In the genomic region with DNA sequence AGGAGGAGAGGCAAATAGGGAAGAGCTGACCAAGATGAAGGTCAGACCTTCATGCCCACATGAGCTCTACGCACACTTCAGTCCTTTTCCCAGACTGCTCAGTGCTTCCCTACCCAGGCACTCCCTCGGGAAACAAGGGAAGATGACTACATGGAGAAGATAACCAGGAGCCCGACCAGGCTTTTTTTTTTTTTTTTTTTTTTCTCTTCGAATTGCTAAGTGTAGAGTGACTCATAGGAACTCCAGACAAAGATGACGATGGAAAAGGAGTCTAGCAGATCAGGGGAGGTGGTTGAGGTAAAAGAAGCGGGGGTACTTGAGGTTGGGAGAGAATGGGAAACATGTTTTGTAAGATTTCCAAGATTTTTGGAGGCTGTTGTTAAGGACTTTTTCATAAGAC, we compare ENCODE assay signal across 11 cellular contexts.
DNase-seq lines count a peak whose midpoint lies in the region; ATAC-seq and TF ChIP-seq lines count a peak whose summit lies in the region.
"Had no signal": no experiment of that assay in that cellular context is flagged by ENCODE, and none has a peak within 500 bp of the region (broad histone marks: within the 10 kb centered on the region; RNA-seq: fewer than 3 reads in every experiment).

No MANE protein-coding gene starts in this region.

- DNase-seq in HK-2 (ENCODE audit: unreplicated experiment) (peak; percentile 28), cardiac fibroblast (ENCODE audit: low read depth in 2 of 2) (peak; percentile 92 to 95), kidney glomerular epithelial cell (lab: John Stamatoyannopoulos, UW) (peak; percentile 50), thoracic aorta (ENCODE audit: low spot score) (no peak), NCI-H82 treated with DMSO at 0.1 percent for 48 hours (lab: John Stamatoyannopoulos, UW; ENCODE audit: unreplicated experiment) (no peak), NCI-H1930 (lab: John Stamatoyannopoulos, UW) (no peak), coronary artery (ENCODE audit: low spot score) (no peak), HuH-7 (ENCODE audit: low spot score) (no peak)
- DNase-seq: activated T-cell treated with anti-CD3 and anti-CD28 coated beads for 4 hours, NCI-H526 treated with DMSO at 0.1 percent for 48 hours had no signal

- H3K27ac ChIP-seq in thoracic aorta (peak overlapping the region; percentile 48 to 51), coronary artery (peak overlapping the region in 1 of 2 donors; percentile 57)

- TF ChIP-seq CTCF in cardiac fibroblast (IDR thresholded peaks at IDR 0.05; ENCODE audit: low read depth, low read length) (no peak), thoracic aorta (IDR thresholded peaks at IDR 0.05) (no peak), coronary artery (IDR thresholded peaks at IDR 0.05) (no peak)

- no peaks in the 10 kb centered on the region for H3K27me3 ChIP-seq in thoracic aorta (replicated peaks; ENCODE audit: insufficient read depth)
- H3K27me3 ChIP-seq: tibial artery had no signal

- no peak for ATAC-seq in thoracic aorta (ENCODE audit: insufficient number of reproducible peaks, low FRiP score, low read depth)

- no peaks in the 10 kb centered on the region for H3K9me3 ChIP-seq in thoracic aorta
- H3K9me3 ChIP-seq: tibial artery had no signal

- no peaks in the 10 kb centered on the region for H3K36me3 ChIP-seq in thoracic aorta
- H3K36me3 ChIP-seq: tibial artery had no signal

- no peak overlapping the region for H3K4me3 ChIP-seq in cardiac fibroblast (replicated peaks in 1 of 2; ENCODE audit: low read depth in 2 of 2, low read length in 2 of 2)
- no peak overlapping the region for H3K4me3 ChIP-seq in thoracic aorta
- H3K4me3 ChIP-seq in coronary artery, result no peak overlapping the region
- H3K4me3 ChIP-seq: tibial artery had no signal

- H3K4me1 ChIP-seq in thoracic aorta (ENCODE audit: control insufficient read depth in 1 of 2, low read depth in 2 of 2), result peaks cover 13 to 21% of the 10 kb centered on the region in 2 donors

Comparison
In these comparisons a context has a peak if more than half of its experiments do, and no peak if none do; other contexts are left out.
1. DNase-seq: peak in HK-2 (single experiment), cardiac fibroblast (2 of 2) and kidney glomerular epithelial cell (single experiment); none in thoracic aorta (single experiment), NCI-H82 treated with DMSO at 0.1 percent for 48 hours (single experiment), NCI-H1930 (0 of 2), coronary artery (single experiment) and HuH-7 (single experiment).